15 cellular contexts compared by ENCODE assay signal in genomic region chr21:34897828-34898227, GRCh38.
"Had no signal": no experiment of that assay in that cellular context is flagged by ENCODE, and none has a peak within 500 bp of the region (broad histone marks: within the 10 kb centered on the region; RNA-seq: fewer than 3 reads in every experiment).

No MANE protein-coding gene starts in this region.

- H3K27me3 Mint-ChIP-seq: central memory CD8-positive, alpha-beta T cell; naive thymus-derived CD8-positive, alpha-beta T cell had no signal

- H3K9me3 Mint-ChIP-seq: central memory CD8-positive, alpha-beta T cell had no signal

- DNase-seq: aorta; brain microvascular endothelial cell; colonic mucosa; endodermal cell; foreskin melanocyte; glutamatergic neuron; hippocampal formation; islet precursor cell; lower lobe of right lung; naive thymus-derived CD8-positive, alpha-beta T cell; stomach; T-helper 1 cell; T1000; trophoblast cell had no signal

- H3K27ac Mint-ChIP-seq: endodermal cell had no signal

- H3K4me3 Mint-ChIP-seq: central memory CD8-positive, alpha-beta T cell; endodermal cell; naive thymus-derived CD8-positive, alpha-beta T cell had no signal

- ATAC-seq: lower lobe of right lung; naive thymus-derived CD8-positive, alpha-beta T cell had no signal
